8 cellular contexts compared by ENCODE assay signal in the genomic region with DNA sequence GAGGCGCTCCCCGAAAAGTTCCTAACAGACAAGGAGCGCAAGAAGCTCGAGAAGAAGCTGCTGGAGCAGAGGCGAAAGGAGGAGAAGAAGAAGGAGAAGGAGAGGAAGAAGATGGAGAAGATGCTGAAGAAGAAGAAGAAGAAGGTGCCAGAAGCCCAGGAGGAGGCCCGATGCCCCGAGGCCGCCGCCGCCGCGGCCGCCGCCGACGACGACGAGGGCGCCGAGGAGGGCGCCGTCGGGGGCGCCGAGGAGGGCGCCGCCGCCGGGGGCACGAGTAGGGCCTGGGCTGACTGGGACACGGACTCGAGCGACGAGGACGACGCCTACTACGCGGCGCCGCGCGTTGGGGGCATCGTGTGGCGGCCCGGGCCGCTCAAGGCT. TPM values are rescaled to one million over a fixed set of nuclear protein-coding genes. Genes with fewer than 3 reads are reported as not detected.
DNase-seq lines count a peak whose midpoint lies in the region; ATAC-seq and TF ChIP-seq lines count a peak whose summit lies in the region.

No MANE protein-coding gene starts in this region.

- H3K27me3 Mint-ChIP-seq in T-helper 1 cell treated with Interleukin-12 subunit alpha and Interleukin-12 subunit beta and Interleukin-4 antibody, amounts not matched to agents 30 μg/mL and 1 μg/mL, for 36 hours (ENCODE audit: low read depth), result no peaks in the 10 kb centered on the region

- H3K4me1 ChIP-seq in gastroesophageal sphincter (peaks cover 0 to 40% (median 20%) of the 10 kb centered on the region in 3 donors), skeletal muscle satellite cell (ENCODE audit: control insufficient read depth, insufficient read depth, low read length) (peaks cover 18% of the 10 kb centered on the region)

- TF ChIP-seq EP300 in gastroesophageal sphincter (IDR thresholded peaks at IDR 0.05), result no peak

- H3K36me3 ChIP-seq in gastroesophageal sphincter (no peaks in the 10 kb centered on the region), skeletal muscle satellite cell (ENCODE audit: insufficient read depth, low read length) (no peaks in the 10 kb centered on the region)

- peaks cover 6% of the 10 kb centered on the region for H3K36me3 Mint-ChIP-seq in T-helper 1 cell treated with Interleukin-12 subunit alpha and Interleukin-12 subunit beta and Interleukin-4 antibody, amounts not matched to agents 30 μg/mL and 1 μg/mL, for 36 hours (ENCODE audit: low read depth)

- H3K27ac Mint-ChIP-seq in T-helper 1 cell treated with Interleukin-12 subunit alpha and Interleukin-12 subunit beta and Interleukin-4 antibody, amounts not matched to agents 30 μg/mL and 1 μg/mL, for 36 hours, result peak overlapping the region; percentile 91

- no peaks in the 10 kb centered on the region for H3K27me3 ChIP-seq in gastroesophageal sphincter
- H3K27me3 ChIP-seq in skeletal muscle satellite cell (ENCODE audit: control insufficient read depth, insufficient read depth, low read length), result peaks cover 3% of the 10 kb centered on the region

- no peaks in the 10 kb centered on the region for H3K9me3 ChIP-seq in gastroesophageal sphincter
- no peaks in the 10 kb centered on the region for H3K9me3 ChIP-seq in skeletal muscle satellite cell (replicated peaks; ENCODE audit: low read length)

- 26 to 63% methylated on average over 10 to 22 of the region's 46 CpGs for WGBS in gastroesophageal sphincter (ENCODE audit: low coverage in 1 of 2), 2 donors

- peak overlapping the region; percentile 90 for H3K4me3 Mint-ChIP-seq in T-helper 1 cell treated with Interleukin-12 subunit alpha and Interleukin-12 subunit beta and Interleukin-4 antibody, amounts not matched to agents 30 μg/mL and 1 μg/mL, for 36 hours

- DNase-seq in NCI-H1930 (lab: John Stamatoyannopoulos, UW) (no peak), NCI-H187 treated with DMSO at 0.1 percent for 48 hours (lab: John Stamatoyannopoulos, UW) (no peak), foreskin melanocyte (no peak), AG08396 (ENCODE audit: low spot score) (no peak)

- H3K9me3 Mint-ChIP-seq in T-helper 1 cell treated with Interleukin-12 subunit alpha and Interleukin-12 subunit beta and Interleukin-4 antibody, amounts not matched to agents 30 μg/mL and 1 μg/mL, for 36 hours, result no peaks in the 10 kb centered on the region

- peak; percentile 2 for ATAC-seq in GM19452 (IDR thresholded peaks at IDR 0.05; ENCODE audit: unreplicated experiment)
- no peak for ATAC-seq in gastroesophageal sphincter

- peak overlapping the region; percentile 79 to 100 (median 98) for H3K27ac ChIP-seq in gastroesophageal sphincter

- TF ChIP-seq CTCF in gastroesophageal sphincter (IDR thresholded peaks at IDR 0.05), result no peak

- peak overlapping the region; percentile 78 for H3K9ac ChIP-seq in skeletal muscle satellite cell (ENCODE audit: low read depth, low read length)

- no peak for TF ChIP-seq POLR2A in gastroesophageal sphincter (IDR thresholded peaks at IDR 0.05)

- H3K4me3 ChIP-seq in gastroesophageal sphincter (peak overlapping the region; percentile 39 to 92), skeletal muscle satellite cell (ENCODE audit: low read length) (peak overlapping the region; percentile 81)

- peaks cover 33% of the 10 kb centered on the region for H3K4me1 Mint-ChIP-seq in T-helper 1 cell treated with Interleukin-12 subunit alpha and Interleukin-12 subunit beta and Interleukin-4 antibody, amounts not matched to agents 30 μg/mL and 1 μg/mL, for 36 hours (ENCODE audit: low read depth)

- H3K4me2 ChIP-seq in skeletal muscle satellite cell (ENCODE audit: low read length), result peak overlapping the region; percentile 97

RNA-seq across cellular contexts. Expression of a gene that starts 37.5 kb away (rescaled TPM):
- total RNA-seq in gastroesophageal sphincter, result 100 to 1,000 TPM; 521 to 893 (median 652) TPM
- 236 and 277 TPM in 2 replicates for total RNA-seq in skeletal muscle satellite cell (2012; rRNA removed)

RNA-seq across cellular contexts. Expression of a gene that starts 39.4 kb away (rescaled TPM):
- under 1 TPM in 1 of 4 donors, not detected in 3; 0.19 TPM for total RNA-seq in gastroesophageal sphincter
- 0.66 and 1.0 TPM in 2 replicates for total RNA-seq in skeletal muscle satellite cell (2012; rRNA removed)
